In the genomic region with DNA sequence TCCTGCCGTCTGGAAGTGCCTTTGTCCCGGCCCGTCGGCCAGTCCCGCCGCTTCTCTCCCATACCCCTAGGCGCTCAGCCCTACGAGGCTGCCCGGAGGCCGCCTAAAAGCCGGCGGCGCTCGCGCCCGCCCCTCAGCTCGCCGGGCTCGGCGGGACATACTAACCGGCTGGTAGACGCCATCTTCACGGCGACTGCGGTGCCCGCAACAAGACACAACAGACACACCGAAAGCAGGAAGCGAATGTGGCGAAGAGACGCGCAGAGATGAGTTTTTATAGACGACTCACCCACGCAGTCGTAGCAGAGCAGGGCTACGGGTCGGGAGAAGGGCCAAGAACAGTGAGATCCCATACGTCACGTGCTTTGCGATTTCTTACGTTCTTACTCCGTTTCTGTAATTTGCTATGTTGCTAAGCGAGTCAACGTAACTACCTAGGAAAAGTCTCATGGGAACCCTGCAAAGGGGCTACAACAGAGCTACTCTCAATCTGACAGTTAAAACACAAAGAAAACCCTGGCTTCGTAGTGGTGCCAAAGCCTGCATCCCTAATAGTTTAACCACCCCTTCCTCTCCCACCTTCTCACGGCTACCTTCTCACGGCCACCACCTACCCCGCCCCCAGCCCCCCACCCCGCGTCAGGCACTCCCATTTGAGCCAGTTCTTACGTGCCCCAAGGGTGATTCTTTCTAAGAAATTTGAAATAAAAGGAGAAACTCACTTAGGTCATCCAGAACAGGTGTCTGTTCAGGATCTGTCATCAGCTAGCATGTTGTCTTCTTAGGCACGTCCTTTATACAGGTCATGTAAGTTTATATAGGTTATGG, we compare ENCODE assay signal across 8 cellular contexts.
DNase-seq lines count a peak whose midpoint lies in the region; ATAC-seq and FAIRE-seq lines count a peak whose summit lies in the region.

A gene with protein sequence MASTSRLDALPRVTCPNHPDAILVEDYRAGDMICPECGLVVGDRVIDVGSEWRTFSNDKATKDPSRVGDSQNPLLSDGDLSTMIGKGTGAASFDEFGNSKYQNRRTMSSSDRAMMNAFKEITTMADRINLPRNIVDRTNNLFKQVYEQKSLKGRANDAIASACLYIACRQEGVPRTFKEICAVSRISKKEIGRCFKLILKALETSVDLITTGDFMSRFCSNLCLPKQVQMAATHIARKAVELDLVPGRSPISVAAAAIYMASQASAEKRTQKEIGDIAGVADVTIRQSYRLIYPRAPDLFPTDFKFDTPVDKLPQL (minus strand): TSS at position 250 of the 828 bp plus-strand sequence. CDS start 68 bp downstream, at position 182.

- FAIRE-seq in GM18507 (lab: Jason Lieb, UNC), result peak; percentile 98

- peak; percentile 64 for DNase-seq in GM18507 (ENCODE audit: extremely low spot score, insufficient read length, low read depth)
- DNase-seq in NCI-H2081 (lab: John Stamatoyannopoulos, UW), result peak; percentile 75 to 93
- DNase-seq in T1000 (lab: John Stamatoyannopoulos, UW), result peak; percentile 88
- peak; percentile 95 for DNase-seq in astrocyte of the hippocampus (ENCODE audit: low read depth, low spot score)
- DNase-seq in hippocampal formation (lab: John Stamatoyannopoulos, UW), result peak; percentile 87 to 93
- DNase-seq in retina, result peak; percentile 94
- no peak for DNase-seq in cortex of kidney (lab: John Stamatoyannopoulos, UW)

- ATAC-seq in HG02981 (IDR thresholded peaks at IDR 0.05; ENCODE audit: unreplicated experiment), result peak; percentile 91
